ENCODE assay signal across 9 cellular contexts in the genomic region with DNA sequence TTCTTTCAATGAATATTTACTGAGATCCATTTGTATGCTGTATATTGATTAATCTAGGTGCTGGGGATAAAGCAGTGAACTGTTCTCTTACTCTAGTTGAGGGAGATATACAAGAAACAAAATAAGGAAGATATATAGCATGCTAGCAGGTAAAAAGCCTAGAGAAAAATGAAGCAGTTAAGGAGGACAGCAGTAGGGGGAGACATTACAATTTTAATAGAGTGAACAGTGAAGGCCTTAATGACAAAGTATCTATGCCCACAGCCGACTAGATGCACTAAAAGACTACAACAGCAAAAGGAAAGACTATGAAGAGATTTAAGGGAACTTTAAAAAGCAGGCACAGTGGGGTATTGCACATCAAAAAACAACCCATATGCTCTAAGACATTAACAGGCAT.
DNase-seq lines count a peak whose midpoint lies in the region; ATAC-seq and TF ChIP-seq lines count a peak whose summit lies in the region.
"Had no signal": no experiment of that assay in that cellular context is flagged by ENCODE, and none has a peak within 500 bp of the region (broad histone marks: within the 10 kb centered on the region; RNA-seq: fewer than 3 reads in every experiment).

No MANE protein-coding gene starts in this region.

- no peak overlapping the region for H3K27ac ChIP-seq in WERI-Rb-1
- no peak overlapping the region for H3K27ac ChIP-seq in right lobe of liver
- H3K27ac ChIP-seq in ascending aorta, result no peak overlapping the region
- H3K27ac ChIP-seq: neutrophil had no signal

- DNase-seq in NCI-H1105 treated with DMSO at 0.1 percent for 48 hours (lab: John Stamatoyannopoulos, UW) (peak; percentile 34), NCI-H1105 (lab: John Stamatoyannopoulos, UW) (no peak), M059J (ENCODE audit: low read depth) (peak; percentile 20), WERI-Rb-1 (no peak), right lobe of liver (no peak), HuH-7.5 (ENCODE audit: low spot score) (no peak), ascending aorta (ENCODE audit: low spot score in 2 of 2) (no peak)

- no peak for TF ChIP-seq POLR2A in right lobe of liver (IDR thresholded peaks at IDR 0.05)

- TF ChIP-seq CTCF in WERI-Rb-1 (IDR thresholded peaks at IDR 0.05; ENCODE audit: low read depth, low read length) (peak; percentile 33; the same call in 1 of the 2 replicates), right lobe of liver (IDR thresholded peaks at IDR 0.05) (peak; percentile 21 to 41 (median 34)), ascending aorta (IDR thresholded peaks at IDR 0.05) (no peak)

- 40% methylated on average over 1 of the region's 1 CpG for WGBS in right lobe of liver (ENCODE audit: insufficient coverage, low coverage, low lambda C conversion rate, missing lambda C conversion rate)

- H3K4me1 ChIP-seq in right lobe of liver, result peaks cover 0 to 28% (median 6%) of the 10 kb centered on the region in 4 donors
- H3K4me1 ChIP-seq in ascending aorta, result no peaks in the 10 kb centered on the region

- intact Hi-C loops in right lobe of liver (cut with DNase I), result no loop called here
- intact Hi-C loops in ascending aorta (cut with DNase I), result no loop called here

- H3K9me3 ChIP-seq in WERI-Rb-1 (ENCODE audit: severe bottlenecking) (no peaks in the 10 kb centered on the region), right lobe of liver (no peaks in the 10 kb centered on the region), ascending aorta (no peaks in the 10 kb centered on the region)
- H3K9me3 ChIP-seq: neutrophil had no signal

- H3K36me3 ChIP-seq in WERI-Rb-1, result peaks cover 27% of the 10 kb centered on the region
- peaks cover 0 to 12% (median 4%) of the 10 kb centered on the region in 4 donors for H3K36me3 ChIP-seq in right lobe of liver
- H3K36me3 ChIP-seq in ascending aorta, result peaks cover 34 to 48% of the 10 kb centered on the region in 2 donors

- H3K27me3 ChIP-seq in WERI-Rb-1 (ENCODE audit: insufficient read depth, low read depth, severe bottlenecking), result no peaks in the 10 kb centered on the region
- H3K27me3 ChIP-seq in right lobe of liver, result no peaks in the 10 kb centered on the region
- no peaks in the 10 kb centered on the region for H3K27me3 ChIP-seq in ascending aorta
- H3K27me3 ChIP-seq: neutrophil had no signal

- ATAC-seq in right lobe of liver (peak; percentile 56 to 68 (median 62)), HG02884 (IDR thresholded peaks at IDR 0.05; ENCODE audit: unreplicated experiment) (no peak)

- H3K4me3 ChIP-seq in WERI-Rb-1 (ENCODE audit: low read depth, low read length), result no peak overlapping the region
- H3K4me3 ChIP-seq in right lobe of liver, result no peak overlapping the region
- H3K4me3 ChIP-seq in ascending aorta, result no peak overlapping the region

Comparison
In these comparisons a context has a peak if more than half of its experiments do, and no peak if none do; other contexts are left out.
1. DNase-seq: peak in NCI-H1105 treated with DMSO at 0.1 percent for 48 hours (single experiment) and M059J (single experiment); none in NCI-H1105 (single experiment), WERI-Rb-1 (single experiment), right lobe of liver (0 of 3), HuH-7.5 (single experiment) and ascending aorta (0 of 2).
2. CTCF ChIP-seq: peak in WERI-Rb-1 (single experiment) and right lobe of liver (4 of 4); none in ascending aorta (0 of 3).